Comparison of ENCODE assay signal across 8 cellular contexts in the genomic region with DNA sequence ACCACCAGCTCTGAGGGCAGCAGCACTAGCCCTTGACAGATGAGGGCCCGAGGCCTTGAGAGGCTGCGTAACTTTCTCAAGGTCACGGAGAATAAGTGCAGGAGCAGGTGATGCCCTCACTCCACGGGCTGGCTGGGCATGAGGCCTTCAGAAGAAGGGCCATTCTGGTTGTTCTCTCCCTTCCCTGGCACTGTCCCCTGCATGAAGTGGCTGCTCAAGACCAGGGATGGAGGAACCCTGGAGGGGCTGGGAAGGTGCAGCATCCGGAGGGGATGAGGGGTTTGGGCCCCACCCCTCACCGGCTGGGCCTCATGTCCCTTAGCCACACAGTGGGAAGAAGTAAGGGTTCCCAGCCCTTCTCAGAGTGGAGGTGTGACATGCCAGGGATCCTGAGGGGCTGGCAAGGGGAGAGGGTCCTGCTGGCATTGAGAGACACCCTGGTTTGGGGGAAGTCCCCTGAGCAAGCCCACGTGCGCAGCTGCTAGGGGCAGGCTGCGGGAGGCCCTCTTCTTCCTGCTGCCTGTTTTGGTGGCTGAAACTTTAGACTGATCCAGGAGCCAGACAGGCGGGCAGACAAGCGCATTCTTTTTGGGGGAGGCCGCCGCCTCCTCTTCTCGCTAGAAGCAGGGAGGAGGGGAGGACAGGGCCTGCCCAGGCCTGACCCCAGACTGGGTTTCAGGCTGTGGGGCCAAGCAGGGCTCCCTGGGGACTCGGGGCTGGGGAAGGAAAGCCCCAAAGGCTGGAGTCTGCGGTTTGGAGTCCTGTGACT.
DNase-seq lines count a peak whose midpoint lies in the region; ATAC-seq, FAIRE-seq and TF ChIP-seq lines count a peak whose summit lies in the region.

No MANE protein-coding gene starts in this region.

- peaks cover 3% of the 10 kb centered on the region for H3K36me3 Mint-ChIP-seq in mesothelial cell of epicardium

- H3K4me3 ChIP-seq in HL-60 (replicated peaks; ENCODE audit: insufficient read depth, low read length) (no peak overlapping the region), body of pancreas (no peak overlapping the region)

- peaks cover 14% of the 10 kb centered on the region for H3K4me1 ChIP-seq in body of pancreas

- H3K27me3 Mint-ChIP-seq in mesothelial cell of epicardium (ENCODE audit: low read depth) = no peaks in the 10 kb centered on the region

- WGBS in body of pancreas, 2 donors = 69 to 70% methylated on average over 11 to 16 of the region's 16 CpGs

- DNase-seq in Daoy (ENCODE audit: low read depth) = peak; percentile 66
- DNase-seq in HL-60 (ENCODE audit: low read depth in 1 of 2, low spot score in 1 of 2) = peak; percentile 40 to 75
- DNase-seq in body of pancreas = peak in 3 of 4 donors; percentile 21 to 61 (median 40)
- DNase-seq in mesothelial cell of epicardium (ENCODE audit: low spot score in 2 of 2, unreplicated experiment in 2 of 2) = peak in 1 of 2 experiments; percentile 49
- DNase-seq in urothelium cell line (ENCODE audit: low spot score) = peak; percentile 79
- DNase-seq in ACHN = no peak
- no peak for DNase-seq in AML-193 (lab: John Stamatoyannopoulos, UW)

- H3K9me3 Mint-ChIP-seq in mesothelial cell of epicardium = no peaks in the 10 kb centered on the region

- peaks cover 25% of the 10 kb centered on the region for H3K4me1 Mint-ChIP-seq in mesothelial cell of epicardium

- no peak for FAIRE-seq in urothelium cell line (lab: Jason Lieb, UNC)

- H3K27ac ChIP-seq in HL-60 (replicated peaks) (peak overlapping the region; percentile 66), body of pancreas (peak overlapping the region in 2 of 4 donors; percentile 18 to 62)

- in situ Hi-C loops in ACHN (cut with HindIII; ENCODE audit: low pct_ligation_motif_present, low pct_unique_long_range_greater_than_20kb, low sequenced_read_pairs) = no loop called here

- H3K36me3 ChIP-seq in body of pancreas (replicated peaks in 1 of 2; ENCODE audit: insufficient read depth in 1 of 2, low read depth in 2 of 2) = peaks cover 0 to 1% of the 10 kb centered on the region in 2 donors

- peak; percentile 67 for ATAC-seq in GM21390 (IDR thresholded peaks at IDR 0.05; ENCODE audit: unreplicated experiment)
- ATAC-seq in body of pancreas = peak; percentile 40

- intact Hi-C loops in body of pancreas (cut with DNase I) = no loop called here

- no peaks in the 10 kb centered on the region for H3K9me3 ChIP-seq in body of pancreas

- no peak for TF ChIP-seq POLR2A in body of pancreas (IDR thresholded peaks at IDR 0.05)

- TF ChIP-seq CTCF in HL-60 (IDR thresholded peaks at IDR 0.05; ENCODE audit: insufficient read depth, low read length) (no peak), body of pancreas (IDR thresholded peaks at IDR 0.05) (no peak), mesothelial cell of epicardium (IDR thresholded peaks at IDR 0.05; ENCODE audit: unreplicated experiment) (no peak)

- H3K4me3 Mint-ChIP-seq in mesothelial cell of epicardium = no peak overlapping the region

- no peaks in the 10 kb centered on the region for H3K27me3 ChIP-seq in HL-60 (ENCODE audit: insufficient read depth, poor library complexity, severe bottlenecking)
- no peaks in the 10 kb centered on the region for H3K27me3 ChIP-seq in body of pancreas

- peak overlapping the region; percentile 81 for H3K27ac Mint-ChIP-seq in mesothelial cell of epicardium

Comparison
In these comparisons a context has a peak if more than half of its experiments do, and no peak if none do; other contexts are left out.
1. DNase-seq: peak in Daoy (single experiment), HL-60 (2 of 2), body of pancreas (3 of 4) and urothelium cell line (single experiment); none in ACHN (single experiment) and AML-193 (0 of 2).